8 cellular contexts compared by ENCODE assay signal in genomic region chr7:27661776-27662489, GRCh38. TPM values are rescaled to one million over a fixed set of nuclear protein-coding genes. Genes with fewer than 3 reads are reported as not detected.
DNase-seq lines count a peak whose midpoint lies in the region; ATAC-seq and TF ChIP-seq lines count a peak whose summit lies in the region.

No MANE protein-coding gene starts in this region.

- peaks cover 8% of the 10 kb centered on the region for H3K27me3 Mint-ChIP-seq in nephron progenitor cell (ENCODE audit: low read depth, poor library complexity)

- no peak for TF ChIP-seq POLR2A in NB4 (IDR thresholded peaks at IDR 0.05; ENCODE audit: extremely low read depth, insufficient read length)

- peak overlapping the region; percentile 86 for H3K27ac Mint-ChIP-seq in nephron progenitor cell

- peak overlapping the region; percentile 88 for H3K4me3 Mint-ChIP-seq in nephron progenitor cell

- no peaks in the 10 kb centered on the region for H3K9me3 Mint-ChIP-seq in nephron progenitor cell

- no peak for ATAC-seq in HG02798 (IDR thresholded peaks at IDR 0.05; ENCODE audit: poor library complexity, unreplicated experiment)

- H3K4me3 ChIP-seq in NB4 (ENCODE audit: low read depth, low read length) (peak overlapping the region; percentile 75), foreskin fibroblast (ENCODE audit: low read depth in 1 of 2, low read length in 2 of 2) (peak overlapping the region; percentile 69 to 88)

- TF ChIP-seq CTCF in NB4 (IDR thresholded peaks at IDR 0.05; ENCODE audit: low read depth, low read length) (no peak), foreskin fibroblast (IDR thresholded peaks at IDR 0.05; ENCODE audit: low read depth, low read length) (no peak), nephron progenitor cell (IDR thresholded peaks at IDR 0.05) (no peak)

- H3K4me1 Mint-ChIP-seq in nephron progenitor cell, result peaks cover 28% of the 10 kb centered on the region

- peaks cover 23% of the 10 kb centered on the region for H3K36me3 Mint-ChIP-seq in nephron progenitor cell (ENCODE audit: low read depth)

- DNase-seq in activated CD8-positive, alpha-beta memory T cell treated with anti-CD3 and anti-CD28 coated beads for 48 hours (ENCODE audit: low read depth in 2 of 3, low spot score in 2 of 3), result peak in 2 of 3 experiments; percentile 4 to 6
- no peak for DNase-seq in activated CD8-positive, alpha-beta memory T cell treated with anti-CD3 and anti-CD28 coated beads for 24 hours
- DNase-seq in NB4 (ENCODE audit: low read depth), result peak; percentile 75
- DNase-seq in activated gamma-delta T cell (lab: John Stamatoyannopoulos, UW), result peak; percentile 7
- DNase-seq in foreskin fibroblast, result peak in 1 of 2 donors; percentile 46
- no peak for DNase-seq in nephron progenitor cell
- DNase-seq in mesenteric fat pad (ENCODE audit: low spot score), result no peak

RNA-seq across cellular contexts. Expression of gene HIBADH, which starts 0.8 kb away (rescaled TPM):
- total RNA-seq in mesenteric fat pad, result 44.4 TPM

Comparison
In these comparisons a context has a peak if more than half of its experiments do, and no peak if none do; other contexts are left out.
1. DNase-seq: peak in activated CD8-positive, alpha-beta memory T cell treated with anti-CD3 and anti-CD28 coated beads for 48 hours (2 of 3), NB4 (single experiment) and activated gamma-delta T cell (single experiment); none in activated CD8-positive, alpha-beta memory T cell treated with anti-CD3 and anti-CD28 coated beads for 24 hours (single experiment), nephron progenitor cell (single experiment) and mesenteric fat pad (single experiment).